Comparison of ENCODE assay signal across 28 cellular contexts in the genomic region with DNA sequence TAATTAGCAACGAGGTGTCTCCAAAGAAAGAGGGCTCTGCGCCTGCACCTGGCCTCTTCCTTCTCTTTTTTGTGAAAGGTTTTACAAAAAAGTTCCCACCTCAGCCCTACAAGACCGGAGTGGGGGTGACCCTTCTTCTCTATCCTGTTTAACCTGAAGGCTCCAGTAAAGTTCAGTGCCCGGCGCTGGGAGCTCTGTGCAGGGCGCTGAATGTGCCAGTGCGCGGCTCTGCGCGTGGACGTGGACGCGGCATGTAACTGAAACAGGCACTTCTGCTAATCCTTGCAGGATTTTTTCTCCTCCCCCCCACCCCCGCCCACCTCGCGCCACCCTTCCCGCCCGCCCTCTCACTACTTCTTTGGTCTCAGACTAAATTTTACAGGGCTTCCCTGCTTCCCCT. TPM values are rescaled to one million over a fixed set of nuclear protein-coding genes. Genes with fewer than 3 reads are reported as not detected.
A peak's percentile ranks its signal among the peaks of the same experiment; 100 is the strongest.
DNase-seq lines count a peak whose midpoint lies in the region; ATAC-seq and TF ChIP-seq lines count a peak whose summit lies in the region.
"Had no signal": no experiment of that assay in that cellular context is flagged by ENCODE, and none has a peak within 500 bp of the region (broad histone marks: within the 10 kb centered on the region; RNA-seq: fewer than 3 reads in every experiment).

No MANE protein-coding gene starts in this region.

- H4K8ac ChIP-seq in trophoblast cell (ENCODE audit: low read depth, low read length) = no peak overlapping the region

- no peak overlapping the region for H2BK120ac ChIP-seq in trophoblast cell (ENCODE audit: insufficient read depth, low read length, poor library complexity)

- no peak overlapping the region for H2BK5ac ChIP-seq in trophoblast cell (ENCODE audit: low read depth, low read length, poor library complexity)

- H4K12ac ChIP-seq in trophoblast cell (ENCODE audit: low read depth, low read length) = no peak overlapping the region

- H3K9me3 Mint-ChIP-seq in MCF 10A (ENCODE audit: unreplicated experiment) = peaks cover 12% of the 10 kb centered on the region
- peaks cover 65% of the 10 kb centered on the region for H3K9me3 Mint-ChIP-seq in endodermal cell
- H3K9me3 Mint-ChIP-seq in naive thymus-derived CD4-positive, alpha-beta T cell = peaks cover 0 to 5% (median 0%) of the 10 kb centered on the region in 11 donors
- H3K9me3 Mint-ChIP-seq: activated CD4-positive, alpha-beta T cell treated with anti-CD3 and anti-CD28 coated beads, Interleukin-2, amount 10 ng/mL, durations not matched to agents 7 days and 5 days; T-helper 1 cell treated with Interleukin-12 subunit alpha and Interleukin-12 subunit beta and Interleukin-4 antibody, amounts not matched to agents 30 μg/mL and 1 μg/mL, for 36 hours had no signal

- no peak overlapping the region for H2AK5ac ChIP-seq in trophoblast cell (ENCODE audit: low read length)

- H3K9ac ChIP-seq in endodermal cell (ENCODE audit: extremely low read depth, low read length, poor library complexity, severe bottlenecking) (no peak overlapping the region), trophoblast cell (ENCODE audit: low read length) (no peak overlapping the region)

- no peak for DNase-seq in MCF 10A (ENCODE audit: unreplicated experiment)
- DNase-seq in breast epithelium (ENCODE audit: low spot score in 2 of 2) = no peak
- DNase-seq in endodermal cell = peak; percentile 53
- no peak for DNase-seq in naive thymus-derived CD4-positive, alpha-beta T cell
- no peak for DNase-seq in superior temporal gyrus (ENCODE audit: extremely low spot score)
- no peak for DNase-seq in DMS153 (lab: John Stamatoyannopoulos, UW)
- DNase-seq in trophoblast cell = no peak
- DNase-seq: ACHN; activated CD4-positive, alpha-beta T cell treated with anti-CD3 and anti-CD28 coated beads, Interleukin-2, amount 10 ng/mL, durations not matched to agents 7 days and 5 days; activated CD8-positive, alpha-beta memory T cell treated with anti-CD3 and anti-CD28 coated beads, Interleukin-2, amount 50 U/mL, for 4 hours; activated effector memory CD4-positive, alpha-beta T cell treated with anti-CD3 and anti-CD28 coated beads, Interleukin-2, amount 50 U/mL, for 16 hours; cerebellar nuclear complex; NCI-H1092; NCI-H1930; NCI-H226; stimulated activated CD4-positive, alpha-beta T cell treated with anti-CD3 and anti-CD28 coated beads, Interleukin-4, amount 100 ng/mL, for 1 hour; uterus had no signal

- H3K79me1 ChIP-seq in trophoblast cell (ENCODE audit: low read length) = no peaks in the 10 kb centered on the region

- TF ChIP-seq POLR2A in breast epithelium (IDR thresholded peaks at IDR 0.05) (no peak), GM18505 (IDR thresholded peaks at IDR 0.05; ENCODE audit: borderline replicate concordance, extremely low read depth, insufficient read depth, insufficient read length) (no peak)

- H3K4ac ChIP-seq in trophoblast cell (ENCODE audit: low read depth, low read length) = no peak overlapping the region

- TF ChIP-seq CTCF in MCF 10A (IDR thresholded peaks at IDR 0.05; ENCODE audit: unreplicated experiment) (no peak), breast epithelium (IDR thresholded peaks at IDR 0.05) (no peak), endodermal cell (conservative IDR thresholded peaks at IDR 0.05) (no peak)

- peak overlapping the region; percentile 63 for H3K4me3 Mint-ChIP-seq in MCF 10A (ENCODE audit: unreplicated experiment)
- H3K4me3 Mint-ChIP-seq in endodermal cell = peak overlapping the region; percentile 55
- H3K4me3 Mint-ChIP-seq in naive thymus-derived CD4-positive, alpha-beta T cell = peak overlapping the region in 7 of 10 donors; percentile 33 to 80 (median 68)
- H3K4me3 Mint-ChIP-seq: activated CD4-positive, alpha-beta T cell treated with anti-CD3 and anti-CD28 coated beads, Interleukin-2, amount 10 ng/mL, durations not matched to agents 7 days and 5 days had no signal

- H3K14ac ChIP-seq in trophoblast cell (ENCODE audit: low read length) = no peak overlapping the region

- H3K79me2 ChIP-seq in trophoblast cell (ENCODE audit: control insufficient read depth, insufficient read depth, low read length, poor library complexity) = no peaks in the 10 kb centered on the region

- H3K18ac ChIP-seq in trophoblast cell (ENCODE audit: low read length) = no peak overlapping the region

- no peak overlapping the region for H4K91ac ChIP-seq in trophoblast cell (ENCODE audit: low read depth, low read length)

- H3K36me3 ChIP-seq in breast epithelium (no peaks in the 10 kb centered on the region), endodermal cell (ENCODE audit: control insufficient read depth, insufficient read depth, low read length) (no peaks in the 10 kb centered on the region), trophoblast cell (ENCODE audit: control insufficient read depth in 1 of 2, insufficient read depth in 2 of 2, low read length in 2 of 2) (no peaks in the 10 kb centered on the region)
- H3K36me3 ChIP-seq in naive thymus-derived CD4-positive, alpha-beta T cell (ENCODE audit: control insufficient read depth in 2 of 3, insufficient read depth in 3 of 3, low read length in 3 of 3) = no peaks in the 10 kb centered on the region
- H3K36me3 ChIP-seq: neutrophil, uterus had no signal

- H3K36me3 Mint-ChIP-seq in MCF 10A (ENCODE audit: insufficient read depth, unreplicated experiment) (no peaks in the 10 kb centered on the region), endodermal cell (ENCODE audit: low read depth) (no peaks in the 10 kb centered on the region)
- H3K36me3 Mint-ChIP-seq in naive thymus-derived CD4-positive, alpha-beta T cell = no peaks in the 10 kb centered on the region
- H3K36me3 Mint-ChIP-seq: CD14-positive monocyte had no signal

- peaks cover 0 to 86% of the 10 kb centered on the region in 2 donors for H3K27me3 ChIP-seq in breast epithelium
- peaks cover 65% of the 10 kb centered on the region for H3K27me3 ChIP-seq in endodermal cell (ENCODE audit: control insufficient read depth, insufficient read depth, low read length, poor library complexity, severe bottlenecking)
- no peaks in the 10 kb centered on the region for H3K27me3 ChIP-seq in naive thymus-derived CD4-positive, alpha-beta T cell (ENCODE audit: control insufficient read depth in 2 of 2, insufficient read depth in 2 of 2, low read length in 2 of 2)
- peaks cover 29% of the 10 kb centered on the region for H3K27me3 ChIP-seq in trophoblast cell (ENCODE audit: insufficient read depth, low read length)

- intact Hi-C loops in MCF 10A (cut with micrococcal nuclease) (no loop called here), breast epithelium (cut with DNase I; ENCODE audit: low total_unique reads) (no loop called here)
- intact Hi-C loops in naive thymus-derived CD4-positive, alpha-beta T cell (cut with micrococcal nuclease) = no loop called here

- ATAC-seq in naive thymus-derived CD4-positive, alpha-beta T cell = no peak
- ATAC-seq in GM18505 (IDR thresholded peaks at IDR 0.05; ENCODE audit: unreplicated experiment) = no peak
- ATAC-seq: esophagus mucosa, left lobe of liver had no signal

- 5% methylated on average over 4 to 12 of the region's 18 CpGs for WGBS in endodermal cell (ENCODE audit: insufficient coverage in 1 of 2, insufficient read length in 1 of 2), 2 experiments
- no CpG with 5 or more reads among the region's 18 CpGs for whole genome bisulfite sequencing in trophoblast cell (ENCODE audit: extremely low coverage, insufficient coverage, insufficient read length)

- H3K4me1 Mint-ChIP-seq in MCF 10A (ENCODE audit: insufficient read depth, unreplicated experiment) (peaks cover 7% of the 10 kb centered on the region), endodermal cell (peaks cover 2% of the 10 kb centered on the region)
- peaks cover 0 to 20% (median 7%) of the 10 kb centered on the region in 7 donors for H3K4me1 Mint-ChIP-seq in naive thymus-derived CD4-positive, alpha-beta T cell
- H3K4me1 Mint-ChIP-seq: activated CD4-positive, alpha-beta T cell treated with anti-CD3 and anti-CD28 coated beads, Interleukin-2, amount 10 ng/mL, durations not matched to agents 7 days and 5 days had no signal

- no peaks in the 10 kb centered on the region for H3K4me1 ChIP-seq in breast epithelium
- H3K4me1 ChIP-seq in endodermal cell (ENCODE audit: control insufficient read depth, insufficient read depth, low read length) = no peaks in the 10 kb centered on the region
- no peaks in the 10 kb centered on the region for H3K4me1 ChIP-seq in naive thymus-derived CD4-positive, alpha-beta T cell (ENCODE audit: control insufficient read depth in 2 of 2, insufficient read depth in 2 of 2, low read length in 2 of 2)
- H3K4me1 ChIP-seq in trophoblast cell (ENCODE audit: control insufficient read depth in 1 of 2, insufficient read depth in 2 of 2, low read length in 2 of 2) = peaks cover 0 to 5% of the 10 kb centered on the region in 2 experiments
- H3K4me1 ChIP-seq: uterus had no signal

- no peak overlapping the region for H3K27ac Mint-ChIP-seq in MCF 10A (ENCODE audit: low read depth, unreplicated experiment)
- H3K27ac Mint-ChIP-seq in endodermal cell = no peak overlapping the region
- H3K27ac Mint-ChIP-seq in naive thymus-derived CD4-positive, alpha-beta T cell = no peak overlapping the region
- H3K27ac Mint-ChIP-seq: activated CD4-positive, alpha-beta T cell treated with anti-CD3 and anti-CD28 coated beads, Interleukin-2, amount 10 ng/mL, durations not matched to agents 7 days and 5 days; CD14-positive monocyte; mesothelial cell of epicardium; T-helper 1 cell treated with Interleukin-12 subunit alpha and Interleukin-12 subunit beta and Interleukin-4 antibody, amounts not matched to agents 30 μg/mL and 1 μg/mL, for 36 hours had no signal

- CTCF ChIA-PET in MCF 10A (lab: Yijun Ruan, JAX) = no interaction called here
- CTCF ChIA-PET in naive thymus-derived CD4-positive, alpha-beta T cell (lab: Charles Lee) = no interaction called here

- POLR2A ChIA-PET in MCF 10A (lab: Yijun Ruan, JAX) = no interaction called here
- POLR2A ChIA-PET in naive thymus-derived CD4-positive, alpha-beta T cell (lab: Charles Lee) = no interaction called here

- H3K4me3 ChIP-seq in breast epithelium = no peak overlapping the region
- H3K4me3 ChIP-seq in endodermal cell (ENCODE audit: low read length) = peak overlapping the region; percentile 69
- no peak overlapping the region for H3K4me3 ChIP-seq in naive thymus-derived CD4-positive, alpha-beta T cell (ENCODE audit: low read length)
- no peak overlapping the region for H3K4me3 ChIP-seq in trophoblast cell (ENCODE audit: low read depth, low read length)
- H3K4me3 ChIP-seq: skin epidermis, uterus had no signal

- peaks cover 28% of the 10 kb centered on the region for H3K27me3 Mint-ChIP-seq in MCF 10A (ENCODE audit: insufficient read depth, unreplicated experiment)
- H3K27me3 Mint-ChIP-seq in endodermal cell (ENCODE audit: insufficient read depth) = peaks cover 95% of the 10 kb centered on the region
- peaks cover 50 to 84% (median 55%) of the 10 kb centered on the region in 5 donors for H3K27me3 Mint-ChIP-seq in naive thymus-derived CD4-positive, alpha-beta T cell

- no peak overlapping the region for H2BK12ac ChIP-seq in trophoblast cell (ENCODE audit: low read length)

- H3K27ac ChIP-seq in breast epithelium (no peak overlapping the region), endodermal cell (ENCODE audit: low read depth, low read length) (no peak overlapping the region), trophoblast cell (ENCODE audit: low read depth, low read length) (no peak overlapping the region)
- no peak overlapping the region for H3K27ac ChIP-seq in naive thymus-derived CD4-positive, alpha-beta T cell (ENCODE audit: low read depth, low read length)
- H3K27ac ChIP-seq: neutrophil, skin epidermis, uterus had no signal

- H2AFZ ChIP-seq in trophoblast cell (ENCODE audit: insufficient read depth, low read length, poor library complexity) = no peak overlapping the region

- H3K23ac ChIP-seq in trophoblast cell (ENCODE audit: low read length) = no peak overlapping the region

- no TSS peak for BruUV-seq in MCF 10A (replicated peaks; lab: Mats Ljungman, UMichigan)

- no peak overlapping the region for H3K4me2 ChIP-seq in trophoblast cell (ENCODE audit: low read length)

- peaks cover 16 to 23% of the 10 kb centered on the region in 2 donors for H3K9me3 ChIP-seq in breast epithelium
- no peaks in the 10 kb centered on the region for H3K9me3 ChIP-seq in endodermal cell (ENCODE audit: control insufficient read depth, low read length)
- H3K9me3 ChIP-seq in naive thymus-derived CD4-positive, alpha-beta T cell (ENCODE audit: control insufficient read depth in 2 of 3, low read length in 3 of 3) = no peaks in the 10 kb centered on the region
- H3K9me3 ChIP-seq in trophoblast cell (ENCODE audit: insufficient read depth, low read depth, low read length) = peaks cover 9% of the 10 kb centered on the region
- H3K9me3 ChIP-seq: neutrophil had no signal

RNA-seq across cellular contexts. Expression of gene GPR50, which starts 2.4 kb away (rescaled TPM):
- not detected in 2 replicates for total RNA-seq in MCF 10A (2022)
- total RNA-seq in breast epithelium = under 1 TPM in 1 of 3 donors, not detected in 2; 0.15 TPM
- under 1 TPM; 0.18 to 0.70 TPM for total RNA-seq in endodermal cell
- 0.96 TPM for polyA plus RNA-seq in endodermal cell (2013, experiment 1 of 2)
- polyA plus RNA-seq in endodermal cell (2013, experiment 2 of 2) = 1.2 TPM
- total RNA-seq in naive thymus-derived CD4-positive, alpha-beta T cell = not detected
- not detected for polyA plus RNA-seq in naive thymus-derived CD4-positive, alpha-beta T cell
- 0.23 and 0.28 TPM in 2 replicates for polyA plus RNA-seq in trophoblast cell (2013)
- total RNA-seq: activated CD4-positive, alpha-beta T cell treated with anti-CD3 and anti-CD28 coated beads, Interleukin-2, amount 10 ng/mL, durations not matched to agents 7 days and 5 days; esophagus mucosa; frontal cortex; H4; left lobe of liver; subcutaneous adipose tissue had no signal
- polyA plus RNA-seq: CD14-positive monocyte had no signal
